In genomic region chr9:35277171-35277520, GRCh38 we compare ENCODE assay signal across 13 cellular contexts.
DNase-seq lines count a peak whose midpoint lies in the region; ATAC-seq and TF ChIP-seq lines count a peak whose summit lies in the region.
"Had no signal": no experiment of that assay in that cellular context is flagged by ENCODE, and none has a peak within 500 bp of the region (broad histone marks: within the 10 kb centered on the region; RNA-seq: fewer than 3 reads in every experiment).

No MANE protein-coding gene starts in this region.

- no peak for TF ChIP-seq POLR2A in GM18505 (IDR thresholded peaks at IDR 0.05; ENCODE audit: borderline replicate concordance, extremely low read depth, insufficient read depth, insufficient read length)

- CTCF ChIA-PET in T-cell (lab: Charles Lee), result interaction anchor here in 1 of 2 donors (1.1 kb wide), 1 partner anchor 18 kb away, joined by 5 read pairs; no protein-coding TSS in a partner anchor

- no peak overlapping the region for H3K27ac ChIP-seq in BLaER1
- peak overlapping the region; percentile 53 for H3K27ac ChIP-seq in psoas muscle
- H3K27ac ChIP-seq: WERI-Rb-1 had no signal

- DNase-seq in T-cell (no peak), fibroblast of gingiva (ENCODE audit: low read depth) (peak; percentile 58), psoas muscle (no peak), SW480 (ENCODE audit: low spot score) (no peak)
- DNase-seq in NK-92 treated with Interleukin-12 subunit alpha and Interleukin-12 subunit beta, amount 100 ng/mL, for 24 hours (lab: John Stamatoyannopoulos, UW), result no peak
- DNase-seq: activated CD8-positive, alpha-beta memory T cell treated with anti-CD3 and anti-CD28 coated beads, Interleukin-2, amount 10 ng/mL, durations not matched to agents 7 days and 5 days; left colon; NCI-H2171; occipital lobe; WERI-Rb-1 had no signal

- no peaks in the 10 kb centered on the region for H4K20me1 ChIP-seq in BLaER1

- intact Hi-C loops in psoas muscle (cut with DNase I), result no loop called here

- no peaks in the 10 kb centered on the region for H3K36me3 ChIP-seq in BLaER1
- H3K36me3 ChIP-seq in psoas muscle (ENCODE audit: insufficient read depth in 1 of 2, low read depth in 1 of 2), result no peaks in the 10 kb centered on the region
- H3K36me3 ChIP-seq: WERI-Rb-1 had no signal

- H3K36me3 Mint-ChIP-seq in T-cell, result no peaks in the 10 kb centered on the region
- H3K36me3 Mint-ChIP-seq: activated CD8-positive, alpha-beta memory T cell treated with anti-CD3 and anti-CD28 coated beads, Interleukin-2, amount 10 ng/mL, durations not matched to agents 7 days and 5 days had no signal

- no peak overlapping the region for H3K9ac ChIP-seq in BLaER1

- H3K4me3 ChIP-seq in BLaER1 (no peak overlapping the region), psoas muscle (peak overlapping the region; percentile 47)

- H3K4me2 ChIP-seq in BLaER1, result peak overlapping the region; percentile 69

- WGBS in psoas muscle, 3 donors, result 34 to 74% (median 52%) methylated on average over 1 of the region's 1 CpG

- POLR2A ChIA-PET in T-cell (lab: Charles Lee), result no interaction called here

- no peak for ATAC-seq in T-cell (replicated peaks in 1 of 4)
- no peak for ATAC-seq in psoas muscle
- ATAC-seq in HG03571 (IDR thresholded peaks at IDR 0.05; ENCODE audit: unreplicated experiment), result no peak
- no peak for ATAC-seq in GM18505 (IDR thresholded peaks at IDR 0.05; ENCODE audit: unreplicated experiment)
- ATAC-seq: activated CD8-positive, alpha-beta memory T cell treated with anti-CD3 and anti-CD28 coated beads, Interleukin-2, amount 10 ng/mL, durations not matched to agents 7 days and 5 days had no signal

- no peak for TF ChIP-seq CTCF in psoas muscle (IDR thresholded peaks at IDR 0.05)

- H3K9me3 Mint-ChIP-seq in T-cell, result no peaks in the 10 kb centered on the region

- no peaks in the 10 kb centered on the region for H3K27me3 ChIP-seq in BLaER1
- H3K27me3 ChIP-seq in psoas muscle (ENCODE audit: insufficient read depth in 3 of 3, low read length in 2 of 3), result no peaks in the 10 kb centered on the region

- H3K9me3 ChIP-seq in BLaER1 (no peaks in the 10 kb centered on the region), psoas muscle (no peaks in the 10 kb centered on the region)

- H3K27ac Mint-ChIP-seq in T-cell, result no peak overlapping the region
- H3K27ac Mint-ChIP-seq: activated CD8-positive, alpha-beta memory T cell treated with anti-CD3 and anti-CD28 coated beads, Interleukin-2, amount 10 ng/mL, durations not matched to agents 7 days and 5 days had no signal

- H3K4me3 Mint-ChIP-seq in T-cell, result peak overlapping the region; percentile 63 to 67 (median 64)
- H3K4me3 Mint-ChIP-seq: activated CD8-positive, alpha-beta memory T cell treated with anti-CD3 and anti-CD28 coated beads, Interleukin-2, amount 10 ng/mL, durations not matched to agents 7 days and 5 days had no signal

- H3K4me1 ChIP-seq in BLaER1, result peaks cover 26% of the 10 kb centered on the region
- peaks cover 20% of the 10 kb centered on the region for H3K4me1 ChIP-seq in psoas muscle

- H3K27me3 Mint-ChIP-seq in T-cell, result peaks cover 0 to 7% of the 10 kb centered on the region in 2 donors

- H3K4me1 Mint-ChIP-seq in T-cell, result peaks cover 10 to 14% (median 12%) of the 10 kb centered on the region in 3 donors
